ENCODE assay signal across 17 cellular contexts in the genomic region with DNA sequence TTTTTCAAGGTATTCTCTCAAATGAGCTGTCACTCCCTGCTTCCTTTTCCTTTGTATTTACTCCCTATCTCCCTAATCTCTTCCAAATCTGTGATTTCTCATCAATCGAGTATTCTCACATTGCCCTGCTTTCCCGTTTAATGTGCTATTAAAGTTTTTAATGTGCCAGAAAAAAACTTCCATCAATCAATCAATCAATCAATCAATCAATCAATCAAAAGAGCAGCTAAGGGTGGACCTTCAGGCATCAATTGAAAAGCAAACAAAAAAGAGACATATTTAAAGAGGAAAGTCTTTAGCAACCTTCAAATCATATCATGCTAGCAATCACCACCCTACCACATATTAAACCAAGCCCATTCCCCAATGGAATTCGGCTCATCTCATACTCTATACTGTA. TPM values are rescaled to one million over a fixed set of nuclear protein-coding genes. Genes with fewer than 3 reads are reported as not detected.
A peak's percentile ranks its signal among the peaks of the same experiment; 100 is the strongest.
DNase-seq lines count a peak whose midpoint lies in the region; ATAC-seq and TF ChIP-seq lines count a peak whose summit lies in the region.
"Had no signal": no experiment of that assay in that cellular context is flagged by ENCODE, and none has a peak within 500 bp of the region (broad histone marks: within the 10 kb centered on the region; RNA-seq: fewer than 3 reads in every experiment).

No MANE protein-coding gene starts in this region.

- H3K4me3 Mint-ChIP-seq in activated naive CD4-positive, alpha-beta T cell treated with anti-CD3 and anti-CD28 coated beads for 36 hours, result no peak overlapping the region
- H3K4me3 Mint-ChIP-seq in activated T-helper 1 cell treated with anti-CD3 and anti-CD28 coated beads, Interleukin-12 subunit alpha, Interleukin-12 subunit beta, Interleukin-2, Interleukin-4 antibody, amounts not matched to agents 30 ng/mL and 10 ng/mL and 1 ng/mL, durations not matched to agents 14 hours and 24 hours and 36 hours, result no peak overlapping the region
- H3K4me3 Mint-ChIP-seq in naive thymus-derived CD8-positive, alpha-beta T cell, result peak overlapping the region in 3 of 10 donors; percentile 3 to 69 (median 43)

- peaks cover 29% of the 10 kb centered on the region for H3K36me3 ChIP-seq in KOPT-K1 (ENCODE audit: insufficient read depth, low read length)
- H3K36me3 ChIP-seq: MG63 had no signal

- POLR2A ChIA-PET in naive thymus-derived CD8-positive, alpha-beta T cell (lab: Charles Lee), result interaction anchor here (0.6 to 1.3 kb wide), 4 partner anchors 9 to 1874 kb away, joined by 3 to 6 read pairs (median 4); no protein-coding TSS in a partner anchor

- no peaks in the 10 kb centered on the region for H3K9me3 Mint-ChIP-seq in activated naive CD4-positive, alpha-beta T cell treated with anti-CD3 and anti-CD28 coated beads for 36 hours
- H3K9me3 Mint-ChIP-seq in activated T-helper 1 cell treated with anti-CD3 and anti-CD28 coated beads, Interleukin-12 subunit alpha, Interleukin-12 subunit beta, Interleukin-2, Interleukin-4 antibody, amounts not matched to agents 30 ng/mL and 10 ng/mL and 1 ng/mL, durations not matched to agents 14 hours and 24 hours and 36 hours, result no peaks in the 10 kb centered on the region
- H3K9me3 Mint-ChIP-seq in naive thymus-derived CD8-positive, alpha-beta T cell, result no peaks in the 10 kb centered on the region

- ATAC-seq in naive thymus-derived CD8-positive, alpha-beta T cell, result no peak
- ATAC-seq: HepG2 had no signal

- CTCF ChIA-PET in activated naive CD4-positive, alpha-beta T cell treated with anti-CD3 and anti-CD28 coated beads for 36 hours (lab: Charles Lee), result no interaction called here

- H3K27me3 ChIP-seq in dorsolateral prefrontal cortex, result no peaks in the 10 kb centered on the region
- H3K27me3 ChIP-seq: MG63 had no signal

- TF ChIP-seq CTCF in dorsolateral prefrontal cortex (IDR thresholded peaks at IDR 0.05 in 54 of 56, conservative IDR thresholded peaks at IDR 0.05 in 2 of 56; ENCODE audit: low read depth in 1 of 56, partially characterized antibody in 56 of 56), result no peak

- H3K36me3 Mint-ChIP-seq in activated naive CD4-positive, alpha-beta T cell treated with anti-CD3 and anti-CD28 coated beads for 36 hours (ENCODE audit: low read depth), result peaks cover 63% of the 10 kb centered on the region
- peaks cover 68% of the 10 kb centered on the region for H3K36me3 Mint-ChIP-seq in activated T-helper 1 cell treated with anti-CD3 and anti-CD28 coated beads, Interleukin-12 subunit alpha, Interleukin-12 subunit beta, Interleukin-2, Interleukin-4 antibody, amounts not matched to agents 30 ng/mL and 10 ng/mL and 1 ng/mL, durations not matched to agents 14 hours and 24 hours and 36 hours (ENCODE audit: low read depth)
- H3K36me3 Mint-ChIP-seq in naive thymus-derived CD8-positive, alpha-beta T cell, result peaks cover 6 to 93% (median 23%) of the 10 kb centered on the region in 3 donors

- peak overlapping the region; percentile 43 for H3K27ac Mint-ChIP-seq in activated naive CD4-positive, alpha-beta T cell treated with anti-CD3 and anti-CD28 coated beads for 36 hours
- H3K27ac Mint-ChIP-seq in activated T-helper 1 cell treated with anti-CD3 and anti-CD28 coated beads, Interleukin-12 subunit alpha, Interleukin-12 subunit beta, Interleukin-2, Interleukin-4 antibody, amounts not matched to agents 30 ng/mL and 10 ng/mL and 1 ng/mL, durations not matched to agents 14 hours and 24 hours and 36 hours, result peak overlapping the region; percentile 79
- peak overlapping the region in 9 of 10 donors; percentile 46 to 88 (median 79) for H3K27ac Mint-ChIP-seq in naive thymus-derived CD8-positive, alpha-beta T cell

- DNase-seq in activated naive CD4-positive, alpha-beta T cell treated with anti-CD3 and anti-CD28 coated beads for 36 hours, result no peak
- DNase-seq in activated naive CD4-positive, alpha-beta T cell treated with Interleukin-2 at 50 U/mL for 16 hours, result no peak
- no peak for DNase-seq in activated T-helper 1 cell treated with anti-CD3 and anti-CD28 coated beads, Interleukin-12 subunit alpha, Interleukin-12 subunit beta, Interleukin-2, Interleukin-4 antibody, amounts not matched to agents 30 ng/mL and 10 ng/mL and 1 ng/mL, durations not matched to agents 14 hours and 24 hours and 36 hours (ENCODE audit: low spot score)
- DNase-seq in naive thymus-derived CD8-positive, alpha-beta T cell, result no peak
- DNase-seq in dorsolateral prefrontal cortex (no peak), NCI-H748 (lab: John Stamatoyannopoulos, UW; ENCODE audit: unreplicated experiment) (no peak)
- DNase-seq: EL, GOT3, MG63, NCI-H1092, NCI-H2081 treated with DMSO at 0.1 percent for 48 hours, NCI-H510A, NCI-H82, PC-9 had no signal

- H3K9me3 ChIP-seq in KOPT-K1 (ENCODE audit: insufficient read depth, low read length, poor library complexity, severe bottlenecking), result no peaks in the 10 kb centered on the region
- H3K9me3 ChIP-seq: MG63 had no signal

- intact Hi-C loops in activated naive CD4-positive, alpha-beta T cell treated with anti-CD3 and anti-CD28 coated beads for 36 hours (cut with micrococcal nuclease), result no loop called here
- intact Hi-C loops in activated T-helper 1 cell treated with anti-CD3 and anti-CD28 coated beads, Interleukin-12 subunit alpha, Interleukin-12 subunit beta, Interleukin-2, Interleukin-4 antibody, amounts not matched to agents 30 ng/mL and 10 ng/mL and 1 ng/mL, durations not matched to agents 14 hours and 24 hours and 36 hours (cut with micrococcal nuclease), result no loop called here
- intact Hi-C loops in dorsolateral prefrontal cortex (cut with DNase I), result no loop called here

- H3K27ac ChIP-seq in KOPT-K1 (ENCODE audit: low read depth, low read length, poor library complexity, severe bottlenecking) (peak overlapping the region; percentile 90), dorsolateral prefrontal cortex (no peak overlapping the region)
- H3K27ac ChIP-seq: KMS-11, PC-9 had no signal

- H3K4me3 ChIP-seq in dorsolateral prefrontal cortex, result no peak overlapping the region
- H3K4me3 ChIP-seq: MG63, PC-9 had no signal

- H3K4me1 Mint-ChIP-seq in activated naive CD4-positive, alpha-beta T cell treated with anti-CD3 and anti-CD28 coated beads for 36 hours (ENCODE audit: low read depth), result peaks cover 72% of the 10 kb centered on the region
- peaks cover 66% of the 10 kb centered on the region for H3K4me1 Mint-ChIP-seq in activated T-helper 1 cell treated with anti-CD3 and anti-CD28 coated beads, Interleukin-12 subunit alpha, Interleukin-12 subunit beta, Interleukin-2, Interleukin-4 antibody, amounts not matched to agents 30 ng/mL and 10 ng/mL and 1 ng/mL, durations not matched to agents 14 hours and 24 hours and 36 hours (ENCODE audit: low read depth)
- peaks cover 26 to 85% (median 76%) of the 10 kb centered on the region in 4 donors for H3K4me1 Mint-ChIP-seq in naive thymus-derived CD8-positive, alpha-beta T cell

- no peaks in the 10 kb centered on the region for H3K27me3 Mint-ChIP-seq in activated naive CD4-positive, alpha-beta T cell treated with anti-CD3 and anti-CD28 coated beads for 36 hours (ENCODE audit: low read depth)
- no peaks in the 10 kb centered on the region for H3K27me3 Mint-ChIP-seq in activated T-helper 1 cell treated with anti-CD3 and anti-CD28 coated beads, Interleukin-12 subunit alpha, Interleukin-12 subunit beta, Interleukin-2, Interleukin-4 antibody, amounts not matched to agents 30 ng/mL and 10 ng/mL and 1 ng/mL, durations not matched to agents 14 hours and 24 hours and 36 hours (ENCODE audit: insufficient read depth)
- H3K27me3 Mint-ChIP-seq in naive thymus-derived CD8-positive, alpha-beta T cell, result no peaks in the 10 kb centered on the region

RNA-seq across cellular contexts. Expression of a gene that starts 58.9 kb away (rescaled TPM):
- total RNA-seq in activated naive CD4-positive, alpha-beta T cell treated with anti-CD3 and anti-CD28 coated beads for 36 hours, result 100 to 1,000 TPM; 303 to 305 TPM
- total RNA-seq in activated T-helper 1 cell treated with anti-CD3 and anti-CD28 coated beads, Interleukin-12 subunit alpha, Interleukin-12 subunit beta, Interleukin-2, Interleukin-4 antibody, amounts not matched to agents 30 ng/mL and 10 ng/mL and 1 ng/mL, durations not matched to agents 14 hours and 24 hours and 36 hours, result 679 and 686 TPM in 2 replicates
- 100 to 1,000 TPM; 429 to 436 TPM for total RNA-seq in naive thymus-derived CD8-positive, alpha-beta T cell
- 100 to 1,000 TPM; 196 to 265 (median 242) TPM for polyA plus RNA-seq in naive thymus-derived CD8-positive, alpha-beta T cell
- 100 to 1,000 TPM in 105 of 120 experiments, 10 to 100 TPM in 15; 71.8 to 197 (median 132) TPM for total RNA-seq in dorsolateral prefrontal cortex
- total RNA-seq: HepG2 had no signal
